In the genomic region with DNA sequence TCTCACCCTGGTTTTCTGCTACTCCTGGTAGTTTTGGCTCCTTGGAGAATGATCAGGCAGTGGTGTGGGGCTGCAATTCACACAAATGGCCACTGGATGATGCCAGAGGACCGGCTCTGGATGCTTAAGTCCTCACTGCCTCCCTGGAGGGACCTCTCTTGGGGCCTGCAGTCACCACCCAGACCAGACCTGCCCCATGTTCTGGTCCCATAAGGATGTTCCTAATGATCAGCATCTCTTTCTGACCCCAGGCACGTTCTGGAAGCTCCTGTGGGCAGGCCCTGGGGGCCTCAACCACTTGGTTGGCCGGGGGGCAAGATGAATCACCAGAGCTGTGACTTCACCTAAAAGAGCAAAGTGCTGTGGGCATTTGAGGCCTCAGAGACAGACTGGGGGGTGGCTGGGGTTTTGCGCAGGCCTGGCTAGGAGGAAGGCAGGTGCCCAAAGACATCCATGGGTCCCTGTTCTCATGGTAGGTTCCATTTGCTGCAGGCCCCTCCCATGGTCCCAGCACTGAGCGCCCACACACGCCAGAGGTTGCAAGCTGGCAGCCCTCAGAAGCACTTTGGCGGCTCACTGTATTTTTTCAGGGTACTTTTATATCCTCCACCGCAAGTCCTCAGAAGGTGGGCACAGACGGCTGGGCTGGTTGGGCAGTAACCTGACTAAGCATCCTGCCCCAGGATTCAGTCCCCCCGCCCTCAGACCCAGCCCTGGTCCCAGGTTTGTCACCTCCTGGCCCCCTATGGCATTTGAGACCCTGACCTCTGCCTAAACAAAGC, we compare ENCODE assay signal across 8 cellular contexts. TPM values are rescaled to one million over a fixed set of nuclear protein-coding genes. Genes with fewer than 3 reads are reported as not detected.
DNase-seq lines count a peak whose midpoint lies in the region; ATAC-seq and TF ChIP-seq lines count a peak whose summit lies in the region.

No MANE protein-coding gene starts in this region.

- no peak for TF ChIP-seq POLR2A in suprapubic skin (IDR thresholded peaks at IDR 0.05)

- H3K27ac ChIP-seq in RWPE2 (ENCODE audit: poor library complexity, severe bottlenecking) (no peak overlapping the region), foreskin keratinocyte (no peak overlapping the region), suprapubic skin (no peak overlapping the region)

- WGBS in suprapubic skin: 68% methylated on average over 7 of the region's 10 CpGs

- DNase-seq in EH (ENCODE audit: low read depth) (peak; percentile 85), M059J (ENCODE audit: low read depth) (peak; percentile 77), RWPE2 (ENCODE audit: low spot score) (no peak), foreskin keratinocyte (peak; percentile 16 to 47), nucleus accumbens (lab: John Stamatoyannopoulos, UW) (peak in 54 of 56 donors; percentile 15 to 90 (median 64)), suprapubic skin (ENCODE audit: low spot score in 2 of 2) (peak; percentile 87 to 89)
- DNase-seq in activated T-helper 9 cell treated with anti-CD3 and anti-CD28 coated beads, Interleukin-2, amount 50 U/mL, for 16 hours (ENCODE audit: low read depth): peak; percentile 33

- H3K36me3 ChIP-seq in RWPE2 (ENCODE audit: low read depth) (no peaks in the 10 kb centered on the region), suprapubic skin (no peaks in the 10 kb centered on the region)

- ATAC-seq in RWPE2 (ENCODE audit: low read depth): peak; percentile 78
- peak; percentile 57 for ATAC-seq in foreskin keratinocyte
- ATAC-seq in GM19467 (IDR thresholded peaks at IDR 0.05; ENCODE audit: unreplicated experiment): no peak

- H3K4me3 ChIP-seq in RWPE2 (ENCODE audit: severe bottlenecking): no peak overlapping the region
- no peak overlapping the region for H3K4me3 ChIP-seq in suprapubic skin

- TF ChIP-seq CTCF in RWPE2 (IDR thresholded peaks at IDR 0.05; ENCODE audit: poor library complexity, severe bottlenecking) (peak; percentile 98), foreskin keratinocyte (conservative IDR thresholded peaks at IDR 0.05) (peak; percentile 98), suprapubic skin (IDR thresholded peaks at IDR 0.05) (peak; percentile 99 to 100)

- H3K27me3 ChIP-seq in RWPE2 (ENCODE audit: insufficient read depth, poor library complexity, severe bottlenecking) (no peaks in the 10 kb centered on the region), foreskin keratinocyte (peaks cover 18% of the 10 kb centered on the region), suprapubic skin (no peaks in the 10 kb centered on the region)

- no peak for TF ChIP-seq EP300 in suprapubic skin (IDR thresholded peaks at IDR 0.05)

- peaks cover 4% of the 10 kb centered on the region for H3K9me3 ChIP-seq in RWPE2 (ENCODE audit: severe bottlenecking)
- H3K9me3 ChIP-seq in suprapubic skin: no peaks in the 10 kb centered on the region

- H3K4me1 ChIP-seq in RWPE2 (ENCODE audit: insufficient read depth, poor library complexity, severe bottlenecking) (no peaks in the 10 kb centered on the region), foreskin keratinocyte (no peaks in the 10 kb centered on the region), suprapubic skin (peaks cover 11% of the 10 kb centered on the region)

RNA-seq across cellular contexts. Expression of a gene that starts 53.2 kb away (rescaled TPM):
- 1.6 and 1.8 TPM in 2 replicates for total RNA-seq in M059J (2014; rRNA removed; shearing (Covaris generic))
- 0.88 and 1.4 TPM in 2 replicates for total RNA-seq in foreskin keratinocyte
- polyA plus RNA-seq in foreskin keratinocyte: 1.1 and 1.2 TPM in 2 replicates
- 1 to 10 TPM; 1.2 to 4.6 (median 1.9) TPM for total RNA-seq in suprapubic skin
